8 cellular contexts compared by ENCODE assay signal in genomic region chr5:66408561-66408960, GRCh38.
"Had no signal": no experiment of that assay in that cellular context is flagged by ENCODE, and none has a peak within 500 bp of the region (broad histone marks: within the 10 kb centered on the region; RNA-seq: fewer than 3 reads in every experiment).

No MANE protein-coding gene starts in this region.

- H3K4me3 ChIP-seq: GM12878 had no signal

- DNase-seq: GDM1, GF-D8 had no signal

- FAIRE-seq: G401.6, GM12878, GM12891, GM12892, GM18507, GM19239 had no signal

- ATAC-seq: GM12878 had no signal
